31 cellular contexts compared by ENCODE assay signal in the genomic region with DNA sequence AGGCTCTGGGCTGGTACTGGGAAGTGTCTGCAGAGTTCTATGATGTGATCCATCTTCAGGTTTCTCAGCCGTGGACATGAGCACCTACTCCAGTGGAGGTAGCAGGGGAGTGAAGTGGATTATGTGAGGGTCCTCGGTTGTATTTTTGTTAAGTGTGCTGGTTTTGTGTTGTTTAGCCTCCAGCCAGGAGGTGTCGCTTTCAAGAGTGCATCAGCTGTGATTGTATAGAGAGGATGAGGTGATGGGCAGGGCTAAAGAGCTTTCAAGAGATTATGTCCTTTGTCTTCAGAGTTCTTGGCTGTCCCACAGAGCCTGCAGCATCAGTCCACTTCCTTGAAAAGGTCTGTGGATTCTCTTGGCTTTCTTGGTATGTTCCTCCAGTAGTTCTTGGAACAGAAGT.
"Had no signal": no experiment of that assay in that cellular context is flagged by ENCODE, and none has a peak within 500 bp of the region (broad histone marks: within the 10 kb centered on the region; RNA-seq: fewer than 3 reads in every experiment).

No MANE protein-coding gene starts in this region.

- H3K27ac ChIP-seq: ascending aorta, breast epithelium, cardiac muscle cell, colonic mucosa, dorsolateral prefrontal cortex had no signal

- H3K9me3 Mint-ChIP-seq: activated CD4-positive, alpha-beta T cell treated with anti-CD3 and anti-CD28 coated beads, Interleukin-2, amount 10 ng/mL, durations not matched to agents 24 days and 14 days; activated naive CD8-positive, alpha-beta T cell treated with anti-CD3 and anti-CD28 coated beads, Interleukin-2, amount 10 ng/mL, durations not matched to agents 7 days and 5 days had no signal

- H3K9me3 ChIP-seq: ascending aorta, breast epithelium, colonic mucosa had no signal

- H3K36me3 Mint-ChIP-seq: activated naive CD4-positive, alpha-beta T cell treated with anti-CD3 and anti-CD28 coated beads, Interleukin-2, amount 10 ng/mL, durations not matched to agents 7 days and 5 days; activated naive CD8-positive, alpha-beta T cell treated with anti-CD3 and anti-CD28 coated beads, Interleukin-2, amount 10 ng/mL, durations not matched to agents 7 days and 5 days; brain had no signal

- H3K27ac Mint-ChIP-seq: activated CD4-positive, alpha-beta memory T cell treated with anti-CD3 and anti-CD28 coated beads, Interleukin-2, amount 10 ng/mL, durations not matched to agents 7 days and 5 days; activated CD4-positive, alpha-beta T cell treated with anti-CD3 and anti-CD28 coated beads for 36 hours; activated CD4-positive, alpha-beta T cell treated with anti-CD3 and anti-CD28 coated beads, Interleukin-2, amount 10 ng/mL, durations not matched to agents 24 days and 14 days; activated naive CD4-positive, alpha-beta T cell treated with anti-CD3 and anti-CD28 coated beads, Interleukin-2, amount 10 ng/mL, durations not matched to agents 7 days and 5 days; activated naive CD4-positive, alpha-beta T cell treated with anti-CD3 and anti-CD28 coated beads, Interleukin-2, amount 50 U/mL, for 72 hours; activated naive CD8-positive, alpha-beta T cell treated with anti-CD3 and anti-CD28 coated beads, Interleukin-2, amount 10 ng/mL, durations not matched to agents 7 days and 5 days; activated T-cell treated with anti-CD3 and anti-CD28 coated beads, Interleukin-2, amount 50 U/mL, for 24 hours; activated T-cell treated with anti-CD3 and anti-CD28 coated beads, Interleukin-2, amount 50 U/mL, for 72 hours; brain; dendritic cell treated with granulocyte-macrophage colony-stimulating factor and Interleukin-4, amounts not matched to agents 40 ng/mL and 50 ng/mL, for 4 days; endodermal cell; T-helper 2 cell treated with Interferon-gamma antibody and Interleukin-4, amounts not matched to agents 5 μg/mL and 100 μg/mL, for 36 hours had no signal

- H3K4me3 ChIP-seq: ascending aorta, breast epithelium, cardiac muscle cell, colonic mucosa, dorsolateral prefrontal cortex had no signal

- DNase-seq: activated CD4-positive, alpha-beta memory T cell treated with anti-CD3 and anti-CD28 coated beads, Interleukin-2, amount 10 ng/mL, durations not matched to agents 7 days and 5 days; activated CD4-positive, alpha-beta T cell treated with anti-CD3 and anti-CD28 coated beads for 36 hours; activated CD4-positive, alpha-beta T cell treated with anti-CD3 and anti-CD28 coated beads, Interleukin-2, amount 10 ng/mL, durations not matched to agents 24 days and 14 days; activated CD4-positive, CD25-positive, alpha-beta regulatory T cell; activated CD4-positive, CD25-positive, alpha-beta regulatory T cell treated with anti-CD3 and anti-CD28 coated beads, Interleukin-2, amount 50 U/mL, for 72 hours; activated CD8-positive, alpha-beta memory T cell treated with anti-CD3 and anti-CD28 coated beads, Interleukin-2, amount 50 U/mL, for 48 hours; activated gamma-delta T cell; activated naive CD4-positive, alpha-beta T cell; activated naive CD4-positive, alpha-beta T cell treated with anti-CD3 and anti-CD28 coated beads, Interleukin-2, amount 10 ng/mL, durations not matched to agents 7 days and 5 days; activated naive CD8-positive, alpha-beta T cell treated with anti-CD3 and anti-CD28 coated beads, Interleukin-2, amount 10 ng/mL, durations not matched to agents 7 days and 5 days; activated T-cell treated with anti-CD3 and anti-CD28 coated beads for 4 hours; activated T-cell treated with anti-CD3 and anti-CD28 coated beads, Interleukin-2, amount 50 U/mL, for 24 hours; activated T-cell treated with anti-CD3 and anti-CD28 coated beads, Interleukin-2, amount 50 U/mL, for 72 hours; central memory CD4-positive, alpha-beta T cell; cerebellar nuclear complex; colonic mucosa; dorsolateral prefrontal cortex; effector memory CD4-positive, alpha-beta T cell; endodermal cell; foreskin fibroblast; head of caudate nucleus; hippocampal formation; T1000 had no signal

- H3K4me1 Mint-ChIP-seq: activated CD4-positive, alpha-beta memory T cell treated with anti-CD3 and anti-CD28 coated beads, Interleukin-2, amount 10 ng/mL, durations not matched to agents 7 days and 5 days; activated CD4-positive, alpha-beta T cell treated with anti-CD3 and anti-CD28 coated beads for 36 hours; activated CD4-positive, alpha-beta T cell treated with anti-CD3 and anti-CD28 coated beads, Interleukin-2, amount 10 ng/mL, durations not matched to agents 24 days and 14 days; activated naive CD4-positive, alpha-beta T cell treated with anti-CD3 and anti-CD28 coated beads, Interleukin-2, amount 10 ng/mL, durations not matched to agents 7 days and 5 days; activated naive CD8-positive, alpha-beta T cell treated with anti-CD3 and anti-CD28 coated beads, Interleukin-2, amount 10 ng/mL, durations not matched to agents 7 days and 5 days; brain; endodermal cell had no signal

- H3K36me3 ChIP-seq: ascending aorta, breast epithelium, cardiac muscle cell, colonic mucosa had no signal

- H3K4me1 ChIP-seq: ascending aorta, breast epithelium, colonic mucosa had no signal

- ATAC-seq: activated CD4-positive, alpha-beta T cell treated with anti-CD3 and anti-CD28 coated beads for 36 hours; activated naive CD4-positive, alpha-beta T cell treated with anti-CD3 and anti-CD28 coated beads, Interleukin-2, amount 50 U/mL, for 72 hours; activated T-cell treated with anti-CD3 and anti-CD28 coated beads, Interleukin-2, amount 50 U/mL, for 72 hours; esophagus mucosa had no signal

- H3K4me3 Mint-ChIP-seq: activated CD4-positive, alpha-beta memory T cell treated with anti-CD3 and anti-CD28 coated beads, Interleukin-2, amount 10 ng/mL, durations not matched to agents 7 days and 5 days; activated CD4-positive, alpha-beta T cell treated with anti-CD3 and anti-CD28 coated beads for 36 hours; activated CD4-positive, alpha-beta T cell treated with anti-CD3 and anti-CD28 coated beads, Interleukin-2, amount 10 ng/mL, durations not matched to agents 24 days and 14 days; activated naive CD4-positive, alpha-beta T cell treated with anti-CD3 and anti-CD28 coated beads, Interleukin-2, amount 10 ng/mL, durations not matched to agents 7 days and 5 days; activated naive CD8-positive, alpha-beta T cell treated with anti-CD3 and anti-CD28 coated beads, Interleukin-2, amount 10 ng/mL, durations not matched to agents 7 days and 5 days; activated T-cell treated with anti-CD3 and anti-CD28 coated beads, Interleukin-2, amount 50 U/mL, for 24 hours; activated T-cell treated with anti-CD3 and anti-CD28 coated beads, Interleukin-2, amount 50 U/mL, for 72 hours; brain; dendritic cell treated with granulocyte-macrophage colony-stimulating factor and Interleukin-4, amounts not matched to agents 40 ng/mL and 50 ng/mL, for 4 days; endodermal cell; T-helper 2 cell treated with Interferon-gamma antibody and Interleukin-4, amounts not matched to agents 5 μg/mL and 100 μg/mL, for 36 hours had no signal

- H3K27me3 ChIP-seq: ascending aorta, breast epithelium, cardiac muscle cell, colonic mucosa had no signal

- H3K27me3 Mint-ChIP-seq: activated CD4-positive, alpha-beta memory T cell treated with anti-CD3 and anti-CD28 coated beads, Interleukin-2, amount 10 ng/mL, durations not matched to agents 7 days and 5 days; activated CD4-positive, alpha-beta T cell treated with anti-CD3 and anti-CD28 coated beads, Interleukin-2, amount 10 ng/mL, durations not matched to agents 24 days and 14 days; activated naive CD4-positive, alpha-beta T cell treated with anti-CD3 and anti-CD28 coated beads, Interleukin-2, amount 10 ng/mL, durations not matched to agents 7 days and 5 days; activated naive CD8-positive, alpha-beta T cell treated with anti-CD3 and anti-CD28 coated beads, Interleukin-2, amount 10 ng/mL, durations not matched to agents 7 days and 5 days; brain; dendritic cell treated with granulocyte-macrophage colony-stimulating factor and Interleukin-4, amounts not matched to agents 40 ng/mL and 50 ng/mL, for 4 days had no signal
